Comparison of ENCODE assay signal across 29 cellular contexts in the genomic region with DNA sequence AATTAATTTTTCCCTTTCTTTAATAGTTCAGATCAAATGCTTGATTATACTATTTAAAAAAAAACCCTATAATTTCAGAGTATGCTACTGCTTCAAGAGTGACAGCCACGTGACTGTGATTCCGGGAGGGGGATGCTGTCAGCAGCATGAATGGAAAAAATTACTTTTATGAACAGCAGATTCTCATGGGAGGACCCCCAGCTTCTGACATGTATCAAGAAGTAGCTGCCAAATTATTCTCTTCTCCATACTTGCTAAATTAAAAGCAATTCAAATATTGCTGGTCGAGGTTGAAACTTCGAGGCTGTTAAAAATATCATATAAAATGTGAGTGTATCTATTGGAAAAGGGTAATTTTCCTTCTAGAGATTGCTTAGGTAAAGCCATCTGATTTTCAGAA.
A peak's percentile ranks its signal among the peaks of the same experiment; 100 is the strongest.
DNase-seq lines count a peak whose midpoint lies in the region; FAIRE-seq and TF ChIP-seq lines count a peak whose summit lies in the region.
"Had no signal": no experiment of that assay in that cellular context is flagged by ENCODE, and none has a peak within 500 bp of the region (broad histone marks: within the 10 kb centered on the region; RNA-seq: fewer than 3 reads in every experiment).

No MANE protein-coding gene starts in this region.

- H2AFZ ChIP-seq in neural cell (ENCODE audit: low read depth, low read length), result no peak overlapping the region

- H3K4me2 ChIP-seq in neural cell (ENCODE audit: low read length), result no peak overlapping the region
- H3K4me2 ChIP-seq: A549; BLaER1; BLaER1 treated with 17β-estradiol and CSF1 and Interleukin-3, amounts not matched to agents 10 nM and 100 nM had no signal

- no peak overlapping the region for H3K4me3 ChIP-seq in neural cell (ENCODE audit: low read length)
- H3K4me3 ChIP-seq: A549; BLaER1; BLaER1 treated with 17β-estradiol and CSF1 and Interleukin-3, amounts not matched to agents 10 nM and 100 nM had no signal

- H3K27me3 ChIP-seq in neural cell (ENCODE audit: insufficient read depth, low read depth, low read length), result no peaks in the 10 kb centered on the region
- H3K27me3 ChIP-seq: BE2C; BLaER1; BLaER1 treated with 17β-estradiol and CSF1 and Interleukin-3, amounts not matched to agents 10 nM and 100 nM had no signal

- no peaks in the 10 kb centered on the region for H3K9me2 ChIP-seq in neural cell (ENCODE audit: insufficient read depth, low read length)

- DNase-seq in GM12892 (ENCODE audit: insufficient read length), result no peak
- DNase-seq: 8988T; ACHN; AML-193; BE2C; C1 segment of cervical spinal cord; Caco-2; Calu3; CD4-positive, alpha-beta memory T cell; CD4-positive, alpha-beta T cell; CD4-positive, CD25-positive, alpha-beta regulatory T cell; CD8-positive, alpha-beta memory T cell; CD8-positive, alpha-beta T cell; COR-L47; DMS 273 treated with DMSO at 0.1 percent for 48 hours; DMS153; DMS53; DMS79; DMS79 treated with DMSO at 0.1 percent for 48 hours; DND-41; EL had no signal

- H3K79me2 ChIP-seq in neural cell (replicated peaks; ENCODE audit: insufficient read depth, low read length), result no peaks in the 10 kb centered on the region

- H4K20me1 ChIP-seq in neural cell (ENCODE audit: insufficient read depth), result no peaks in the 10 kb centered on the region
- H4K20me1 ChIP-seq: BLaER1; BLaER1 treated with 17β-estradiol and CSF1 and Interleukin-3, amounts not matched to agents 10 nM and 100 nM had no signal

- no peaks in the 10 kb centered on the region for H3K9me3 ChIP-seq in neural cell (ENCODE audit: low read length)
- H3K9me3 ChIP-seq: A549, BE2C, Caco-2 had no signal

- peak overlapping the region; percentile 7 for H3K9ac ChIP-seq in neural cell (ENCODE audit: low read length)
- H3K9ac ChIP-seq: BLaER1; BLaER1 treated with 17β-estradiol and CSF1 and Interleukin-3, amounts not matched to agents 10 nM and 100 nM had no signal

- peaks cover 2% of the 10 kb centered on the region for H3F3A ChIP-seq in neural cell (ENCODE audit: insufficient read depth, low read length, poor library complexity, severe bottlenecking)

- no peak for FAIRE-seq in GM12892 (lab: Jason Lieb, UNC)
- FAIRE-seq: A204.1, A549, D721Med had no signal

- TF ChIP-seq POLR2A in GM12892 (IDR thresholded peaks at IDR 0.05; ENCODE audit: low read depth, low read length), result no peak

- TF ChIP-seq EP300 in neural cell (conservative IDR thresholded peaks at IDR 0.05; ENCODE audit: poor library complexity, severe bottlenecking), result peak; percentile 95

- no peak for TF ChIP-seq CTCF in neural cell (IDR thresholded peaks at IDR 0.05; ENCODE audit: poor library complexity, severe bottlenecking)

- TF ChIP-seq RAD21 in neural cell (conservative IDR thresholded peaks at IDR 0.05), result no peak

- H3K36me3 ChIP-seq in neural cell (ENCODE audit: insufficient read depth, low read length), result no peaks in the 10 kb centered on the region
- H3K36me3 ChIP-seq: BE2C; BLaER1; BLaER1 treated with 17β-estradiol and CSF1 and Interleukin-3, amounts not matched to agents 10 nM and 100 nM had no signal

- peak overlapping the region; percentile 68 for H3K27ac ChIP-seq in neural cell (ENCODE audit: low read length)
- H3K27ac ChIP-seq: 22Rv1; A549; BLaER1; BLaER1 treated with 17β-estradiol and CSF1 and Interleukin-3, amounts not matched to agents 10 nM and 100 nM; C4-2B had no signal

TF ChIP-seq in neural cell, 6 proteins besides CTCF, POLR2A, EP300 and RAD21:
- TF ChIP-seq POLR2AphosphoS5 (IDR thresholded peaks at IDR 0.05) (peak; percentile 77), SMC3 (conservative IDR thresholded peaks at IDR 0.05; ENCODE audit: poor library complexity) (no peak)
